Comparison of ENCODE assay signal across 8 cellular contexts in genomic region chr16:19113577-19114358, GRCh38. TPM values are rescaled to one million over a fixed set of nuclear protein-coding genes. Genes with fewer than 3 reads are reported as not detected.
DNase-seq lines count a peak whose midpoint lies in the region; ATAC-seq and TF ChIP-seq lines count a peak whose summit lies in the region.

Gene ITPRIPL2 (plus strand): TSS chr16:19113964. CDS start chr16:19114462, 498 bp downstream.

- no peak for TF ChIP-seq EP300 in esophagus muscularis mucosa (IDR thresholded peaks at IDR 0.05)

- no peaks in the 10 kb centered on the region for H3K9me3 ChIP-seq in esophagus muscularis mucosa
- no peaks in the 10 kb centered on the region for H3K9me3 ChIP-seq in mononuclear cell (ENCODE audit: low read depth, low read length)
- no peaks in the 10 kb centered on the region for H3K9me3 ChIP-seq in upper lobe of right lung

- no peaks in the 10 kb centered on the region for H3K27me3 ChIP-seq in esophagus muscularis mucosa
- H3K27me3 ChIP-seq in mononuclear cell (ENCODE audit: insufficient read depth, low read length) = no peaks in the 10 kb centered on the region
- H3K27me3 ChIP-seq in upper lobe of right lung = no peaks in the 10 kb centered on the region

- H3K36me3 ChIP-seq in esophagus muscularis mucosa (peaks cover 0 to 26% (median 21%) of the 10 kb centered on the region in 4 donors), upper lobe of right lung (peaks cover 13% of the 10 kb centered on the region)

- WGBS in esophagus muscularis mucosa = 3% methylated on average over 22 of the region's 74 CpGs

- DNase-seq in SIG-M5 treated with dmso at 0.1 percent for 504 hours (lab: John Stamatoyannopoulos, UW; ENCODE audit: unreplicated experiment) = peak; percentile 28
- DNase-seq in SIG-M5 (lab: John Stamatoyannopoulos, UW) = no peak
- peak; percentile 69 for DNase-seq in HT-29 (ENCODE audit: low spot score)
- peak; percentile 95 for DNase-seq in esophagus muscularis mucosa (ENCODE audit: extremely low spot score)
- peak; percentile 96 for DNase-seq in upper lobe of right lung
- DNase-seq in COR-L47 (lab: John Stamatoyannopoulos, UW) = no peak

- H3K27ac ChIP-seq in esophagus muscularis mucosa (replicated peaks in 1 of 4) (peak within 1 kb of the TSS; percentile 91 to 99 (median 96)), upper lobe of right lung (peak within 1 kb of the TSS; percentile 97)

- intact Hi-C loops in esophagus muscularis mucosa (cut with DNase I) = no loop called here
- intact Hi-C loops in upper lobe of right lung (cut with DNase I) = no loop called here

- TF ChIP-seq POLR2A in esophagus muscularis mucosa (IDR thresholded peaks at IDR 0.05; ENCODE audit: low read depth) = peak; percentile 63

- no peak for TF ChIP-seq CTCF in WI38 (IDR thresholded peaks at IDR 0.05; ENCODE audit: low read depth, low read length)
- peak in 2 of 3 experiments; percentile 12 to 18 for TF ChIP-seq CTCF in esophagus muscularis mucosa (IDR thresholded peaks at IDR 0.05)
- no peak for TF ChIP-seq CTCF in upper lobe of right lung (IDR thresholded peaks at IDR 0.05)

- H3K4me3 ChIP-seq in WI38 (ENCODE audit: low read depth, low read length) = peak within 1 kb of the TSS; percentile 69
- H3K4me3 ChIP-seq in esophagus muscularis mucosa = peak within 1 kb of the TSS; percentile 78 to 96 (median 84)
- peak within 1 kb of the TSS; percentile 39 for H3K4me3 ChIP-seq in mononuclear cell (ENCODE audit: low read length)
- H3K4me3 ChIP-seq in upper lobe of right lung = peak within 1 kb of the TSS; percentile 85

- ATAC-seq in upper lobe of right lung = peak; percentile 92

- peaks cover 50 to 58% (median 58%) of the 10 kb centered on the region in 4 donors for H3K4me1 ChIP-seq in esophagus muscularis mucosa
- peaks cover 56% of the 10 kb centered on the region for H3K4me1 ChIP-seq in mononuclear cell (ENCODE audit: insufficient read depth, low read length)
- H3K4me1 ChIP-seq in upper lobe of right lung = peaks cover 42% of the 10 kb centered on the region

RNA-seq across cellular contexts. Expression of gene ITPRIPL2, which starts in this region (rescaled TPM):
- 17.7 and 19.5 TPM in 2 replicates for total RNA-seq in HT-29 (2014; rRNA removed; shearing (Covaris generic))
- 100 to 1,000 TPM in 1 of 4 donors, 10 to 100 TPM in 3; 56.1 to 111 (median 83.2) TPM for total RNA-seq in esophagus muscularis mucosa
- total RNA-seq in mononuclear cell = 2.5 TPM
- 68.9 TPM for total RNA-seq in upper lobe of right lung

Comparison
In these comparisons a context has a peak if more than half of its experiments do, and no peak if none do; other contexts are left out.
1. DNase-seq: peak in SIG-M5 treated with dmso at 0.1 percent for 504 hours (single experiment), HT-29 (single experiment), esophagus muscularis mucosa (single experiment) and upper lobe of right lung (single experiment); none in SIG-M5 (single experiment) and COR-L47 (single experiment).
2. CTCF ChIP-seq: peak in esophagus muscularis mucosa (2 of 3); none in WI38 (single experiment) and upper lobe of right lung (single experiment).
3. Peak in every context shown above with its lines, with median percentiles within 50 percentile points of each other: H3K4me3 ChIP-seq.